ENCODE assay signal across 13 cellular contexts in genomic region chr1:154348429-154349076, GRCh38. TPM values are rescaled to one million over a fixed set of nuclear protein-coding genes. Genes with fewer than 3 reads are reported as not detected.
DNase-seq lines count a peak whose midpoint lies in the region; ATAC-seq and TF ChIP-seq lines count a peak whose summit lies in the region.
"Had no signal": no experiment of that assay in that cellular context is flagged by ENCODE, and none has a peak within 500 bp of the region (broad histone marks: within the 10 kb centered on the region; RNA-seq: fewer than 3 reads in every experiment).

No MANE protein-coding gene starts in this region.

- peaks cover 56% of the 10 kb centered on the region for H3K4me1 Mint-ChIP-seq in activated naive CD4-positive, alpha-beta T cell treated with anti-CD3 and anti-CD28 coated beads for 36 hours (ENCODE audit: low read depth)
- H3K4me1 Mint-ChIP-seq in activated naive CD8-positive, alpha-beta T cell treated with anti-CD3 and anti-CD28 coated beads for 36 hours: peaks cover 57% of the 10 kb centered on the region

- H3K9me3 Mint-ChIP-seq in activated naive CD4-positive, alpha-beta T cell treated with anti-CD3 and anti-CD28 coated beads for 36 hours: no peaks in the 10 kb centered on the region
- no peaks in the 10 kb centered on the region for H3K9me3 Mint-ChIP-seq in activated naive CD8-positive, alpha-beta T cell treated with anti-CD3 and anti-CD28 coated beads for 36 hours

- peak overlapping the region; percentile 33 for H3K27ac ChIP-seq in HUES48 (ENCODE audit: low read depth, low read length)
- no peak overlapping the region for H3K27ac ChIP-seq in psoas muscle

- H3K36me3 ChIP-seq in HUES48 (ENCODE audit: control insufficient read depth, insufficient read depth, low read length): peaks cover 59% of the 10 kb centered on the region
- peaks cover 0 to 33% of the 10 kb centered on the region in 2 donors for H3K36me3 ChIP-seq in psoas muscle (ENCODE audit: insufficient read depth in 1 of 2, low read depth in 1 of 2)

- H3K27ac Mint-ChIP-seq in activated naive CD4-positive, alpha-beta T cell treated with anti-CD3 and anti-CD28 coated beads for 36 hours: no peak overlapping the region
- peak overlapping the region; percentile 13 for H3K27ac Mint-ChIP-seq in activated naive CD8-positive, alpha-beta T cell treated with anti-CD3 and anti-CD28 coated beads for 36 hours
- H3K27ac Mint-ChIP-seq: progenitor cell of endocrine pancreas had no signal

- no peak for TF ChIP-seq CTCF in psoas muscle (IDR thresholded peaks at IDR 0.05)

- H3K27me3 ChIP-seq in HUES48 (ENCODE audit: control insufficient read depth, insufficient read depth, low read length) (peaks cover 10% of the 10 kb centered on the region), psoas muscle (ENCODE audit: insufficient read depth in 3 of 3, low read length in 2 of 3) (peaks cover 0 to 9% (median 0%) of the 10 kb centered on the region in 3 donors)

- DNase-seq in activated naive CD4-positive, alpha-beta T cell treated with anti-CD3 and anti-CD28 coated beads for 36 hours: peak; percentile 37
- DNase-seq in activated naive CD4-positive, alpha-beta T cell treated with anti-CD3 and anti-CD28 coated beads, Interleukin-2, amount 50 U/mL, for 16 hours: no peak
- no peak for DNase-seq in activated naive CD8-positive, alpha-beta T cell treated with anti-CD3 and anti-CD28 coated beads for 36 hours
- no peak for DNase-seq in psoas muscle
- DNase-seq in epidermal melanocyte (ENCODE audit: insufficient read length, low spot score): no peak
- no peak for DNase-seq in glomerular visceral epithelial cell (ENCODE audit: extremely low spot score)
- DNase-seq: activated CD4-positive, CD25-positive, alpha-beta regulatory T cell treated with anti-CD3 and anti-CD28 coated beads, Interleukin-2, amount 50 U/mL, for 72 hours; activated gamma-delta T cell; NCI-H1092; stimulated activated CD4-positive, alpha-beta T cell treated with anti-CD3 and anti-CD28 coated beads, Interleukin-1b, Interleukin-23, amount 100 ng/mL, for 48 hours had no signal

- intact Hi-C loops in activated naive CD4-positive, alpha-beta T cell treated with anti-CD3 and anti-CD28 coated beads for 36 hours (cut with micrococcal nuclease): loop anchor here (1.0 kb wide), 1 partner anchor 130 kb away; no protein-coding TSS in a partner anchor
- intact Hi-C loops in psoas muscle (cut with DNase I): no loop called here

- no peak overlapping the region for H3K4me3 ChIP-seq in HUES48 (ENCODE audit: low read depth, low read length)
- no peak overlapping the region for H3K4me3 ChIP-seq in psoas muscle

- ATAC-seq in psoas muscle (peak; percentile 53 to 79 (median 64)), HG02938 (IDR thresholded peaks at IDR 0.05; ENCODE audit: unreplicated experiment) (no peak)

- H3K36me3 Mint-ChIP-seq in activated naive CD4-positive, alpha-beta T cell treated with anti-CD3 and anti-CD28 coated beads for 36 hours (ENCODE audit: low read depth): peaks cover 36% of the 10 kb centered on the region
- peaks cover 45% of the 10 kb centered on the region for H3K36me3 Mint-ChIP-seq in activated naive CD8-positive, alpha-beta T cell treated with anti-CD3 and anti-CD28 coated beads for 36 hours

- H3K9me3 ChIP-seq in HUES48 (ENCODE audit: control insufficient read depth, insufficient read depth, low read length) (no peaks in the 10 kb centered on the region), psoas muscle (no peaks in the 10 kb centered on the region)

- WGBS in psoas muscle, 3 donors: 84 to 86% (median 84%) methylated on average over 26 to 27 of the region's 27 CpGs

- no peak overlapping the region for H3K9ac ChIP-seq in HUES48 (ENCODE audit: low read depth, low read length)

- no peaks in the 10 kb centered on the region for H3K27me3 Mint-ChIP-seq in activated naive CD4-positive, alpha-beta T cell treated with anti-CD3 and anti-CD28 coated beads for 36 hours (ENCODE audit: low read depth)
- peaks cover 4% of the 10 kb centered on the region for H3K27me3 Mint-ChIP-seq in activated naive CD8-positive, alpha-beta T cell treated with anti-CD3 and anti-CD28 coated beads for 36 hours

- H3K4me1 ChIP-seq in HUES48 (ENCODE audit: control insufficient read depth, insufficient read depth, low read length) (peaks cover 6% of the 10 kb centered on the region; the same call in 1 of the 2 replicates), psoas muscle (peaks cover 12% of the 10 kb centered on the region)

- H3K4me3 Mint-ChIP-seq in activated naive CD4-positive, alpha-beta T cell treated with anti-CD3 and anti-CD28 coated beads for 36 hours: no peak overlapping the region
- no peak overlapping the region for H3K4me3 Mint-ChIP-seq in activated naive CD8-positive, alpha-beta T cell treated with anti-CD3 and anti-CD28 coated beads for 36 hours

- CTCF ChIA-PET in activated naive CD4-positive, alpha-beta T cell treated with anti-CD3 and anti-CD28 coated beads for 36 hours (lab: Charles Lee): interaction anchor here (0.6 to 14.8 kb wide), 4 partner anchors 19 to 537 kb away, joined by 3 to 234 read pairs (median 4); partner anchors contain the start of gene ATP8B2

RNA-seq across cellular contexts. Expression of gene ATP8B2, which starts 23.2 kb away (rescaled TPM):
- total RNA-seq in activated naive CD4-positive, alpha-beta T cell treated with anti-CD3 and anti-CD28 coated beads for 36 hours: 10 to 100 TPM; 28.2 to 28.7 TPM
- total RNA-seq in activated naive CD8-positive, alpha-beta T cell treated with anti-CD3 and anti-CD28 coated beads for 36 hours: 10 to 100 TPM; 64.9 to 66.4 TPM
- total RNA-seq in psoas muscle: 1 to 10 TPM; 3.6 to 5.8 (median 4.0) TPM
- 1 to 10 TPM; 1.3 to 3.4 (median 2.2) TPM for polyA plus RNA-seq in psoas muscle

RNA-seq across cellular contexts. Expression of gene AQP10, which starts 27.7 kb away (rescaled TPM):
- total RNA-seq in activated naive CD4-positive, alpha-beta T cell treated with anti-CD3 and anti-CD28 coated beads for 36 hours: not detected
- total RNA-seq in activated naive CD8-positive, alpha-beta T cell treated with anti-CD3 and anti-CD28 coated beads for 36 hours: not detected
- not detected for total RNA-seq in psoas muscle
- polyA plus RNA-seq in psoas muscle: under 1 TPM in 1 of 3 donors, not detected in 2; 0.04 TPM

RNA-seq across cellular contexts. Expression of gene IL6R, which starts 56.6 kb away (rescaled TPM):
- total RNA-seq in activated naive CD4-positive, alpha-beta T cell treated with anti-CD3 and anti-CD28 coated beads for 36 hours: 10 to 100 TPM; 17.3 to 25.9 TPM
- total RNA-seq in activated naive CD8-positive, alpha-beta T cell treated with anti-CD3 and anti-CD28 coated beads for 36 hours: 1 to 10 TPM; 2.3 to 2.4 TPM
- total RNA-seq in psoas muscle: 100 to 1,000 TPM in 1 of 4 donors, 10 to 100 TPM in 3; 32.6 to 182 (median 80.9) TPM
- polyA plus RNA-seq in psoas muscle: 10 to 100 TPM; 41.7 to 97.7 (median 80.8) TPM

Comparison
In these comparisons a context has a peak if more than half of its experiments do, and no peak if none do; other contexts are left out.
1. RNA of gene ATP8B2, which starts 23.2 kb away (total RNA-seq): 64.9 to 66.4 TPM in activated naive CD8-positive, alpha-beta T cell treated with anti-CD3 and anti-CD28 coated beads for 36 hours and 28.2 to 28.7 TPM in activated naive CD4-positive, alpha-beta T cell treated with anti-CD3 and anti-CD28 coated beads for 36 hours; 3.6 to 5.8 TPM in psoas muscle; every median in the first group is over 4 times any median in the second.
2. RNA of gene IL6R, which starts 56.6 kb away (total RNA-seq): 32.6 to 182 TPM in psoas muscle and 17.3 to 25.9 TPM in activated naive CD4-positive, alpha-beta T cell treated with anti-CD3 and anti-CD28 coated beads for 36 hours; 2.3 to 2.4 TPM in activated naive CD8-positive, alpha-beta T cell treated with anti-CD3 and anti-CD28 coated beads for 36 hours; every median in the first group is over 4 times any median in the second.